ENCODE assay signal across 6 cellular contexts in genomic region chr9:136438548-136438908, GRCh38. TPM values are rescaled to one million over a fixed set of nuclear protein-coding genes. Genes with fewer than 3 reads are reported as not detected.
A peak's percentile ranks its signal among the peaks of the same experiment; 100 is the strongest.
DNase-seq lines count a peak whose midpoint lies in the region; ATAC-seq lines count a peak whose summit lies in the region.

No MANE protein-coding gene starts in this region.

- no peaks in the 10 kb centered on the region for H3K9me3 Mint-ChIP-seq in activated naive CD8-positive, alpha-beta T cell treated with anti-CD3 and anti-CD28 coated beads, Interleukin-2, amount 50 U/mL, for 24 hours

- H3K27me3 Mint-ChIP-seq in activated naive CD8-positive, alpha-beta T cell treated with anti-CD3 and anti-CD28 coated beads, Interleukin-2, amount 50 U/mL, for 24 hours, result no peaks in the 10 kb centered on the region

- H3K27me3 ChIP-seq in mucosa of rectum (ENCODE audit: control insufficient read depth in 2 of 2, insufficient read depth in 2 of 2, low read length in 2 of 2), result no peaks in the 10 kb centered on the region

- ATAC-seq in Right ventricle myocardium superior (ENCODE audit: poor library complexity) (peak; percentile 3), Right ventricle myocardium inferior (no peak), HG02610 (IDR thresholded peaks at IDR 0.05; ENCODE audit: unreplicated experiment) (no peak)
- ATAC-seq in activated naive CD8-positive, alpha-beta T cell treated with anti-CD3 and anti-CD28 coated beads, Interleukin-2, amount 50 U/mL, for 24 hours, result peak; percentile 22

- H3K9me3 ChIP-seq in mucosa of rectum (ENCODE audit: control insufficient read depth in 2 of 2, low read length in 2 of 2), result no peaks in the 10 kb centered on the region

- H3K4me3 ChIP-seq in mucosa of rectum (ENCODE audit: low read length in 2 of 2), result peak overlapping the region; percentile 72 to 73

- H3K36me3 ChIP-seq in mucosa of rectum (ENCODE audit: control insufficient read depth in 2 of 2, insufficient read depth in 2 of 2, low read length in 2 of 2), result peaks cover 6 to 31% of the 10 kb centered on the region in 2 donors

- H3K4me1 ChIP-seq in mucosa of rectum (ENCODE audit: control insufficient read depth in 2 of 2, insufficient read depth in 2 of 2, low read length in 2 of 2), result peaks cover 16 to 17% of the 10 kb centered on the region in 2 donors

- intact Hi-C loops in Right ventricle myocardium superior (cut with DNase I), result no loop called here
- intact Hi-C loops in Right ventricle myocardium inferior (cut with DNase I), result loop anchor here (2.0 kb wide), 1 partner anchor 28 kb away; the partner anchor contains the start of genes ENTR1 and PMPCA

- no peak overlapping the region for H3K27ac ChIP-seq in mucosa of rectum (ENCODE audit: low read depth in 2 of 2, low read length in 2 of 2)

- H3K4me3 Mint-ChIP-seq in activated naive CD8-positive, alpha-beta T cell treated with anti-CD3 and anti-CD28 coated beads, Interleukin-2, amount 50 U/mL, for 24 hours, result peak overlapping the region; percentile 81

- H3K9ac ChIP-seq in mucosa of rectum (ENCODE audit: low read depth in 1 of 2, low read length in 2 of 2), result peak overlapping the region; percentile 44 to 80

- H3K36me3 Mint-ChIP-seq in activated naive CD8-positive, alpha-beta T cell treated with anti-CD3 and anti-CD28 coated beads, Interleukin-2, amount 50 U/mL, for 24 hours (ENCODE audit: low read depth), result peaks cover 11% of the 10 kb centered on the region

- peak overlapping the region; percentile 39 for H3K27ac Mint-ChIP-seq in activated naive CD8-positive, alpha-beta T cell treated with anti-CD3 and anti-CD28 coated beads, Interleukin-2, amount 50 U/mL, for 24 hours

- no peak for DNase-seq in Right ventricle myocardium superior
- no peak for DNase-seq in Right ventricle myocardium inferior (ENCODE audit: missing footprints)
- DNase-seq in activated naive CD8-positive, alpha-beta T cell treated with anti-CD3 and anti-CD28 coated beads, Interleukin-2, amount 50 U/mL, for 24 hours, result no peak
- no peak for DNase-seq in inferior parietal cortex (ENCODE audit: extremely low spot score)

- peaks cover 22% of the 10 kb centered on the region for H3K4me1 Mint-ChIP-seq in activated naive CD8-positive, alpha-beta T cell treated with anti-CD3 and anti-CD28 coated beads, Interleukin-2, amount 50 U/mL, for 24 hours

RNA-seq across cellular contexts. Expression of gene INPP5E, which starts 1.1 kb away (rescaled TPM):
- total RNA-seq in Right ventricle myocardium superior (10.5 TPM), Right ventricle myocardium inferior (10.8 TPM)

RNA-seq across cellular contexts. Expression of gene PMPCA, which starts 28.1 kb away (rescaled TPM):
- total RNA-seq in Right ventricle myocardium superior, result 80.2 TPM
- total RNA-seq in Right ventricle myocardium inferior, result 71.8 TPM

RNA-seq across cellular contexts. Expression of gene ENTR1, which starts 28.1 kb away (rescaled TPM):
- total RNA-seq in Right ventricle myocardium superior (23.3 TPM), Right ventricle myocardium inferior (23.7 TPM)

RNA-seq across cellular contexts. Expression of gene SNAPC4, which starts 38.6 kb away (rescaled TPM):
- total RNA-seq in Right ventricle myocardium superior, result 3.3 TPM
- total RNA-seq in Right ventricle myocardium inferior, result 4.0 TPM

RNA-seq across cellular contexts. Expression of gene SEC16A, which starts 44.3 kb away (rescaled TPM):
- total RNA-seq in Right ventricle myocardium superior (21.4 TPM), Right ventricle myocardium inferior (22.3 TPM)

Comparison
In these comparisons a context has a peak if more than half of its experiments do, and no peak if none do; other contexts are left out.
1. ATAC-seq: peak in Right ventricle myocardium superior (single experiment) and activated naive CD8-positive, alpha-beta T cell treated with anti-CD3 and anti-CD28 coated beads, Interleukin-2, amount 50 U/mL, for 24 hours (single experiment); none in Right ventricle myocardium inferior (single experiment) and HG02610 (single experiment).